In the genomic region with DNA sequence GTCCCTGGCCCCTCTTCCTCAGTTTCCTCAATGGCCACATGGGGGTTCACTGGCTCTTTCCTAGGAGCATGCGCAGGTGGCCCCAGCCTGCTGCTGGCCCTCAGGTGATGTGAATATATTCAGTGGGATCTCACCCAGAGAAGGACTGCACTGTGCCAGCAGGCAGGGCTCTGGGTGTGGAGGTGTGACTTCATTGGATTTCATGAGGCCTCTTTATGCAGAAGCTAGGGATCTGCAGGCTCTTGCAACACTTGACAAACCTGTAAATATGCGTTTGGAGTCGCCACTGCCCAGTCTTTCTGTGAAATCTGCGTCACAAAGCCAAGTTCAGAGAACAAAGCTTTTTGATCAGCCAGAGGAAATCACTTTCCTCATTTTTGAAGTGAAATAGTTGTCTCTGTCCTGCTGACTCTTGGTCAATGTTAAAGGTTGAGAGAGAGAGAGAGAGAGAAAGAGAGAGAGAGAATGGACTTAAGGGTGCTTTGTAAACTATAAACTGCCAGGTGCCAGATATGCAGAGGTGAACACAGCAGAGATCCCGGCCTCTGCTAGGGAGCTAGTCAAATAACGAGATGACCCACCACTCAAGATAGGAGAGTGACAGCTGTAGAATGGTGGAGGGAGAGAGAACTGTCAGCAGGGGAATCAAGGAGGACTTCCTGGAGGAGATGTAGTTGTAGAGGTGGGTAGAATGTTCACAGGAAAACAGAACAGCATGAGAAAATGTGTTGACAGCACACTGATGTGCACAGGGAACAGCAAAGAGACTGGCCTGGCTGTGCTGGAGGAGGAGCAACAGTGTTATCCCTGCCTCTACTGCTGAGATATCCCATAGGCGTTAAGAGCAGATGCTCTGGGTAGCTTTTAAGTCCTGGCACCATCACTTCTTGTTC, we compare ENCODE assay signal across 1 cellular context.
TF ChIP-seq lines count a peak whose summit lies in the region.

No MANE protein-coding gene starts in this region.

TF ChIP-seq in HepG2, 621 proteins besides CTCF, POLR2A, EP300 and RAD21:
- TF ChIP-seq RBFOX2 (IDR thresholded peaks at IDR 0.05; ENCODE audit: low read depth, low read length) (no peak), ZNF773 (CRISPR knock-in tag; IDR thresholded peaks at IDR 0.05; ENCODE audit: borderline replicate concordance) (no peak), GTF2F1 (IDR thresholded peaks at IDR 0.05; ENCODE audit: low read length) (no peak), RARA (CRISPR knock-in tag; IDR thresholded peaks at IDR 0.05) (0 out of 2 replicates have a peak, but pooled peaks have one; percentile 23), PHF8 (CRISPR knock-in tag; IDR thresholded peaks at IDR 0.05) (no peak), SAP130 (CRISPR knock-in tag; IDR thresholded peaks at IDR 0.05; ENCODE audit: low read depth) (no peak), ZNF3 (CRISPR knock-in tag; IDR thresholded peaks at IDR 0.05) (no peak), ZNF30 (CRISPR knock-in tag; IDR thresholded peaks at IDR 0.05) (no peak), KMT2B (CRISPR knock-in tag; IDR thresholded peaks at IDR 0.05) (no peak), SIN3B (IDR thresholded peaks at IDR 0.05; ENCODE audit: low read length) (no peak), ZFP36 (IDR thresholded peaks at IDR 0.05; ENCODE audit: borderline replicate concordance, low read depth, low read length, partially characterized antibody) (peak; percentile 61), ZZZ3 (CRISPR knock-in tag; IDR thresholded peaks at IDR 0.05; ENCODE audit: borderline replicate concordance) (no peak), NKX3-1 (CRISPR knock-in tag; IDR thresholded peaks at IDR 0.05) (no peak), ZNF383 (CRISPR knock-in tag; IDR thresholded peaks at IDR 0.05; ENCODE audit: borderline replicate concordance) (no peak), KLF13 (CRISPR knock-in tag; IDR thresholded peaks at IDR 0.05) (no peak), CEBPB (IDR thresholded peaks at IDR 0.05; ENCODE audit: borderline replicate concordance, low read depth, low read length) (peak; percentile 44; the same call in 1 of the 2 replicates), SKI (IDR thresholded peaks at IDR 0.05; ENCODE audit: partially characterized antibody) (peak; percentile 44), ZNF543 (CRISPR knock-in tag; IDR thresholded peaks at IDR 0.05) (no peak), ZNF577 (CRISPR knock-in tag; IDR thresholded peaks at IDR 0.05; ENCODE audit: borderline replicate concordance, low read depth) (no peak), HOXA9 (CRISPR knock-in tag; IDR thresholded peaks at IDR 0.05; ENCODE audit: borderline replicate concordance) (no peak), MED1 (CRISPR knock-in tag; IDR thresholded peaks at IDR 0.05) (no peak)
- TF ChIP-seq, protein P1, sequence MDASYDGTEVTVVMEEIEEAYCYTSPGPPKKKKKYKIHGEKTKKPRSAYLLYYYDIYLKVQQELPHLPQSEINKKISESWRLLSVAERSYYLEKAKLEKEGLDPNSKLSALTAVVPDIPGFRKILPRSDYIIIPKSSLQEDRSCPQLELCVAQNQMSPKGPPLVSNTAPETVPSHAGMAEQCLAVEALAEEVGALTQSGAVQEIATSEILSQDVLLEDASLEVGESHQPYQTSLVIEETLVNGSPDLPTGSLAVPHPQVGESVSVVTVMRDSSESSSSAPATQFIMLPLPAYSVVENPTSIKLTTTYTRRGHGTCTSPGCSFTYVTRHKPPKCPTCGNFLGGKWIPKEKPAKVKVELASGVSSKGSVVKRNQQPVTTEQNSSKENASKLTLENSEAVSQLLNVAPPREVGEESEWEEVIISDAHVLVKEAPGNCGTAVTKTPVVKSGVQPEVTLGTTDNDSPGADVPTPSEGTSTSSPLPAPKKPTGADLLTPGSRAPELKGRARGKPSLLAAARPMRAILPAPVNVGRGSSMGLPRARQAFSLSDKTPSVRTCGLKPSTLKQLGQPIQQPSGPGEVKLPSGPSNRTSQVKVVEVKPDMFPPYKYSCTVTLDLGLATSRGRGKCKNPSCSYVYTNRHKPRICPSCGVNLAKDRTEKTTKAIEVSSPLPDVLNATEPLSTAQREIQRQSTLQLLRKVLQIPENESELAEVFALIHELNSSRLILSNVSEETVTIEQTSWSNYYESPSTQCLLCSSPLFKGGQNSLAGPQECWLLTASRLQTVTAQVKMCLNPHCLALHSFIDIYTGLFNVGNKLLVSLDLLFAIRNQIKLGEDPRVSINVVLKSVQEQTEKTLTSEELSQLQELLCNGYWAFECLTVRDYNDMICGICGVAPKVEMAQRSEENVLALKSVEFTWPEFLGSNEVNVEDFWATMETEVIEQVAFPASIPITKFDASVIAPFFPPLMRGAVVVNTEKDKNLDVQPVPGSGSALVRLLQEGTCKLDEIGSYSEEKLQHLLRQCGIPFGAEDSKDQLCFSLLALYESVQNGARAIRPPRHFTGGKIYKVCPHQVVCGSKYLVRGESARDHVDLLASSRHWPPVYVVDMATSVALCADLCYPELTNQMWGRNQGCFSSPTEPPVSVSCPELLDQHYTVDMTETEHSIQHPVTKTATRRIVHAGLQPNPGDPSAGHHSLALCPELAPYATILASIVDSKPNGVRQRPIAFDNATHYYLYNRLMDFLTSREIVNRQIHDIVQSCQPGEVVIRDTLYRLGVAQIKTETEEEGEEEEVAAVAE (CRISPR knock-in tag; IDR thresholded peaks at IDR 0.05; ENCODE audit: borderline replicate concordance) = no peak
- TF ChIP-seq, protein P2, sequence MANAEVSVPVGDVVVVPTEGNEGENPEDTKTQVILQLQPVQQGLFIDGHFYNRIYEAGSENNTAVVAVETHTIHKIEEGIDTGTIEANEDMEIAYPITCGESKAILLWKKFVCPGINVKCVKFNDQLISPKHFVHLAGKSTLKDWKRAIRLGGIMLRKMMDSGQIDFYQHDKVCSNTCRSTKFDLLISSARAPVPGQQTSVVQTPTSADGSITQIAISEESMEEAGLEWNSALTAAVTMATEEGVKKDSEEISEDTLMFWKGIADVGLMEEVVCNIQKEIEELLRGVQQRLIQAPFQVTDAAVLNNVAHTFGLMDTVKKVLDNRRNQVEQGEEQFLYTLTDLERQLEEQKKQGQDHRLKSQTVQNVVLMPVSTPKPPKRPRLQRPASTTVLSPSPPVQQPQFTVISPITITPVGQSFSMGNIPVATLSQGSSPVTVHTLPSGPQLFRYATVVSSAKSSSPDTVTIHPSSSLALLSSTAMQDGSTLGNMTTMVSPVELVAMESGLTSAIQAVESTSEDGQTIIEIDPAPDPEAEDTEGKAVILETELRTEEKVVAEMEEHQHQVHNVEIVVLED (CRISPR knock-in tag; IDR thresholded peaks at IDR 0.05; ENCODE audit: borderline replicate concordance) = no peak
- TF ChIP-seq, protein P3, sequence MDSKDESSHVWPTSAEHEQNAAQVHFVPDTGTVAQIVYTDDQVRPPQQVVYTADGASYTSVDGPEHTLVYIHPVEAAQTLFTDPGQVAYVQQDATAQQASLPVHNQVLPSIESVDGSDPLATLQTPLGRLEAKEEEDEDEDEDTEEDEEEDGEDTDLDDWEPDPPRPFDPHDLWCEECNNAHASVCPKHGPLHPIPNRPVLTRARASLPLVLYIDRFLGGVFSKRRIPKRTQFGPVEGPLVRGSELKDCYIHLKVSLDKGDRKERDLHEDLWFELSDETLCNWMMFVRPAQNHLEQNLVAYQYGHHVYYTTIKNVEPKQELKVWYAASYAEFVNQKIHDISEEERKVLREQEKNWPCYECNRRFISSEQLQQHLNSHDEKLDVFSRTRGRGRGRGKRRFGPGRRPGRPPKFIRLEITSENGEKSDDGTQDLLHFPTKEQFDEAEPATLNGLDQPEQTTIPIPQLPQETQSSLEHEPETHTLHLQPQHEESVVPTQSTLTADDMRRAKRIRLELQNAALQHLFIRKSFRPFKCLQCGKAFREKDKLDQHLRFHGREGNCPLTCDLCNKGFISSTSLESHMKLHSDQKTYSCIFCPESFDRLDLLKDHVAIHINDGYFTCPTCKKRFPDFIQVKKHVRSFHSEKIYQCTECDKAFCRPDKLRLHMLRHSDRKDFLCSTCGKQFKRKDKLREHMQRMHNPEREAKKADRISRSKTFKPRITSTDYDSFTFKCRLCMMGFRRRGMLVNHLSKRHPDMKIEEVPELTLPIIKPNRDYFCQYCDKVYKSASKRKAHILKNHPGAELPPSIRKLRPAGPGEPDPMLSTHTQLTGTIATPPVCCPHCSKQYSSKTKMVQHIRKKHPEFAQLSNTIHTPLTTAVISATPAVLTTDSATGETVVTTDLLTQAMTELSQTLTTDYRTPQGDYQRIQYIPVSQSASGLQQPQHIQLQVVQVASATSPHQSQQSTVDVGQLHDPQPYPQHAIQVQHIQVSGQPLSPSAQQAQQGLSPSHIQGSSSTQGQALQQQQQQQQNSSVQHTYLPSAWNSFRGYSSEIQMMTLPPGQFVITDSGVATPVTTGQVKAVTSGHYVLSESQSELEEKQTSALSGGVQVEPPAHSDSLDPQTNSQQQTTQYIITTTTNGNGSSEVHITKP (CRISPR knock-in tag; IDR thresholded peaks at IDR 0.05; ENCODE audit: low read depth) = no peak
- TF ChIP-seq, protein P4, sequence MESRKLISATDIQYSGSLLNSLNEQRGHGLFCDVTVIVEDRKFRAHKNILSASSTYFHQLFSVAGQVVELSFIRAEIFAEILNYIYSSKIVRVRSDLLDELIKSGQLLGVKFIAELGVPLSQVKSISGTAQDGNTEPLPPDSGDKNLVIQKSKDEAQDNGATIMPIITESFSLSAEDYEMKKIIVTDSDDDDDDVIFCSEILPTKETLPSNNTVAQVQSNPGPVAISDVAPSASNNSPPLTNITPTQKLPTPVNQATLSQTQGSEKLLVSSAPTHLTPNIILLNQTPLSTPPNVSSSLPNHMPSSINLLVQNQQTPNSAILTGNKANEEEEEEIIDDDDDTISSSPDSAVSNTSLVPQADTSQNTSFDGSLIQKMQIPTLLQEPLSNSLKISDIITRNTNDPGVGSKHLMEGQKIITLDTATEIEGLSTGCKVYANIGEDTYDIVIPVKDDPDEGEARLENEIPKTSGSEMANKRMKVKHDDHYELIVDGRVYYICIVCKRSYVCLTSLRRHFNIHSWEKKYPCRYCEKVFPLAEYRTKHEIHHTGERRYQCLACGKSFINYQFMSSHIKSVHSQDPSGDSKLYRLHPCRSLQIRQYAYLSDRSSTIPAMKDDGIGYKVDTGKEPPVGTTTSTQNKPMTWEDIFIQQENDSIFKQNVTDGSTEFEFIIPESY (CRISPR knock-in tag; IDR thresholded peaks at IDR 0.05) = no peak
- TF ChIP-seq, protein P5, sequence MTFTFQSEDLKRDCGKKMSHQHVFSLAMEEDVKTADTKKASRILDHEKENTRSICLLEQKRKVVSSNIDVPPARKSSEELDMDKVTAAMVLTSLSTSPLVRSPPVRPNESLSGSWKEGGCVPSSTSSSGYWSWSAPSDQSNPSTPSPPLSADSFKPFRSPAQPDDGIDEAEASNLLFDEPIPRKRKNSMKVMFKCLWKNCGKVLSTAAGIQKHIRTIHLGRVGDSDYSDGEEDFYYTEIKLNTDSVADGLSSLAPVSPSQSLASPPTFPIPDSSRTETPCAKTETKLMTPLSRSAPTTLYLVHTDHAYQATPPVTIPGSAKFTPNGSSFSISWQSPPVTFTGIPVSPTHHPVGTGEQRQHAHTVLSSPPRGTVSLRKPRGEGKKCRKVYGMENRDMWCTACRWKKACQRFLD (CRISPR knock-in tag; IDR thresholded peaks at IDR 0.05; ENCODE audit: borderline replicate concordance) = no peak
- TF ChIP-seq, protein P6, sequence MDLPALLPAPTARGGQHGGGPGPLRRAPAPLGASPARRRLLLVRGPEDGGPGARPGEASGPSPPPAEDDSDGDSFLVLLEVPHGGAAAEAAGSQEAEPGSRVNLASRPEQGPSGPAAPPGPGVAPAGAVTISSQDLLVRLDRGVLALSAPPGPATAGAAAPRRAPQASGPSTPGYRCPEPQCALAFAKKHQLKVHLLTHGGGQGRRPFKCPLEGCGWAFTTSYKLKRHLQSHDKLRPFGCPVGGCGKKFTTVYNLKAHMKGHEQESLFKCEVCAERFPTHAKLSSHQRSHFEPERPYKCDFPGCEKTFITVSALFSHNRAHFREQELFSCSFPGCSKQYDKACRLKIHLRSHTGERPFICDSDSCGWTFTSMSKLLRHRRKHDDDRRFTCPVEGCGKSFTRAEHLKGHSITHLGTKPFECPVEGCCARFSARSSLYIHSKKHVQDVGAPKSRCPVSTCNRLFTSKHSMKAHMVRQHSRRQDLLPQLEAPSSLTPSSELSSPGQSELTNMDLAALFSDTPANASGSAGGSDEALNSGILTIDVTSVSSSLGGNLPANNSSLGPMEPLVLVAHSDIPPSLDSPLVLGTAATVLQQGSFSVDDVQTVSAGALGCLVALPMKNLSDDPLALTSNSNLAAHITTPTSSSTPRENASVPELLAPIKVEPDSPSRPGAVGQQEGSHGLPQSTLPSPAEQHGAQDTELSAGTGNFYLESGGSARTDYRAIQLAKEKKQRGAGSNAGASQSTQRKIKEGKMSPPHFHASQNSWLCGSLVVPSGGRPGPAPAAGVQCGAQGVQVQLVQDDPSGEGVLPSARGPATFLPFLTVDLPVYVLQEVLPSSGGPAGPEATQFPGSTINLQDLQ (CRISPR knock-in tag; IDR thresholded peaks at IDR 0.05) = no peak
- TF ChIP-seq, protein P7, sequence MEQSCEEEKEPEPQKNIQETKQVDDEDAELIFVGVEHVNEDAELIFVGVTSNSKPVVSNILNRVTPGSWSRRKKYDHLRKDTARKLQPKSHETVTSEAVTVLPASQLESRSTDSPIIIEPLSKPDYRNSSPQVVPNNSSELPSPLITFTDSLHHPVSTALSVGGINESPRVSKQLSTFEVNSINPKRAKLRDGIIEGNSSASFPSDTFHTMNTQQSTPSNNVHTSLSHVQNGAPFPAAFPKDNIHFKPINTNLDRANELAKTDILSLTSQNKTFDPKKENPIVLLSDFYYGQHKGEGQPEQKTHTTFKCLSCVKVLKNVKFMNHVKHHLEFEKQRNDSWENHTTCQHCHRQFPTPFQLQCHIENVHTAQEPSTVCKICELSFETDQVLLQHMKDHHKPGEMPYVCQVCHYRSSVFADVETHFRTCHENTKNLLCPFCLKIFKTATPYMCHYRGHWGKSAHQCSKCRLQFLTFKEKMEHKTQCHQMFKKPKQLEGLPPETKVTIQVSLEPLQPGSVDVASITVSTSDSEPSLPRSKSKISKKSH (CRISPR knock-in tag; IDR thresholded peaks at IDR 0.05; ENCODE audit: borderline replicate concordance) = no peak
- TF ChIP-seq, protein P8, sequence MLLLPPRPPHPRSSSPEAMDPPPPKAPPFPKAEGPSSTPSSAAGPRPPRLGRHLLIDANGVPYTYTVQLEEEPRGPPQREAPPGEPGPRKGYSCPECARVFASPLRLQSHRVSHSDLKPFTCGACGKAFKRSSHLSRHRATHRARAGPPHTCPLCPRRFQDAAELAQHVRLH (CRISPR knock-in tag; IDR thresholded peaks at IDR 0.05; ENCODE audit: borderline replicate concordance, low read depth) = no peak
- TF ChIP-seq, protein P9, sequence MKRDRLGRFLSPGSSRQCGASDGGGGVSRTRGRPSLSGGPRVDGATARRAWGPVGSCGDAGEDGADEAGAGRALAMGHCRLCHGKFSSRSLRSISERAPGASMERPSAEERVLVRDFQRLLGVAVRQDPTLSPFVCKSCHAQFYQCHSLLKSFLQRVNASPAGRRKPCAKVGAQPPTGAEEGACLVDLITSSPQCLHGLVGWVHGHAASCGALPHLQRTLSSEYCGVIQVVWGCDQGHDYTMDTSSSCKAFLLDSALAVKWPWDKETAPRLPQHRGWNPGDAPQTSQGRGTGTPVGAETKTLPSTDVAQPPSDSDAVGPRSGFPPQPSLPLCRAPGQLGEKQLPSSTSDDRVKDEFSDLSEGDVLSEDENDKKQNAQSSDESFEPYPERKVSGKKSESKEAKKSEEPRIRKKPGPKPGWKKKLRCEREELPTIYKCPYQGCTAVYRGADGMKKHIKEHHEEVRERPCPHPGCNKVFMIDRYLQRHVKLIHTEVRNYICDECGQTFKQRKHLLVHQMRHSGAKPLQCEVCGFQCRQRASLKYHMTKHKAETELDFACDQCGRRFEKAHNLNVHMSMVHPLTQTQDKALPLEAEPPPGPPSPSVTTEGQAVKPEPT (CRISPR knock-in tag; IDR thresholded peaks at IDR 0.05; ENCODE audit: low read depth) = no peak
- TF ChIP-seq, protein P10, sequence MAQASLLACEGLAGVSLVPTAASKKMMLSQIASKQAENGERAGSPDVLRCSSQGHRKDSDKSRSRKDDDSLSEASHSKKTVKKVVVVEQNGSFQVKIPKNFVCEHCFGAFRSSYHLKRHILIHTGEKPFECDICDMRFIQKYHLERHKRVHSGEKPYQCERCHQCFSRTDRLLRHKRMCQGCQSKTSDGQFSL (CRISPR knock-in tag; IDR thresholded peaks at IDR 0.05) = no peak
